In genomic region chr18:44866103-44866502, GRCh38 we compare ENCODE assay signal across 22 cellular contexts.
"Had no signal": no experiment of that assay in that cellular context is flagged by ENCODE, and none has a peak within 500 bp of the region (broad histone marks: within the 10 kb centered on the region; RNA-seq: fewer than 3 reads in every experiment).

No MANE protein-coding gene starts in this region.

- H2AFZ ChIP-seq: neural progenitor cell had no signal

- H3K9ac ChIP-seq: neural progenitor cell had no signal

- H3K36me3 ChIP-seq: esophagus squamous epithelium, left ventricle myocardium inferior, lower lobe of right lung, neural progenitor cell, ovary, right atrium auricular region, thoracic aorta, transverse colon had no signal

- H3K27ac ChIP-seq: esophagus squamous epithelium, gastroesophageal sphincter, left ventricle myocardium inferior, lower lobe of right lung, neural progenitor cell, ovary, right atrium auricular region, sigmoid colon, skin epidermis, stomach, thoracic aorta, transverse colon had no signal

- H3K9me3 Mint-ChIP-seq: neural progenitor cell had no signal

- H3K4me1 ChIP-seq: left ventricle myocardium inferior, lower lobe of right lung, right atrium auricular region, transverse colon had no signal

- H3K9me3 ChIP-seq: esophagus squamous epithelium, gastroesophageal sphincter, left ventricle myocardium inferior, lower lobe of right lung, ovary, right atrium auricular region, sigmoid colon, stomach, thoracic aorta, transverse colon had no signal

- ATAC-seq: gastroesophageal sphincter; left cardiac atrium; lower lobe of right lung; naive thymus-derived CD4-positive, alpha-beta T cell had no signal

- H3K4me3 Mint-ChIP-seq: neural progenitor cell had no signal

- H3K4me2 ChIP-seq: neural progenitor cell had no signal

- H3K27ac Mint-ChIP-seq: naive thymus-derived CD4-positive, alpha-beta T cell; neural progenitor cell had no signal

- H3K27me3 ChIP-seq: esophagus squamous epithelium, gastroesophageal sphincter, neural progenitor cell, ovary, right atrium auricular region, sigmoid colon, stomach, transverse colon had no signal

- H3K36me3 Mint-ChIP-seq: naive thymus-derived CD4-positive, alpha-beta T cell; neural progenitor cell had no signal

- DNase-seq: effector memory CD4-positive, alpha-beta T cell; esophagus squamous epithelium; foreskin fibroblast; kidney; left cardiac atrium; left ventricle myocardium inferior; lower lobe of right lung; naive thymus-derived CD4-positive, alpha-beta T cell; nucleus accumbens; ovary; sigmoid colon; stimulated activated CD4-positive, alpha-beta T cell treated with anti-CD3 and anti-CD28 coated beads, Interleukin-2, amount 100 ng/mL, for 24 hours; stimulated activated CD4-positive, alpha-beta T cell treated with anti-CD3 and anti-CD28 coated beads, Interleukin-4, amount 100 ng/mL, for 4 hours; stimulated activated naive CD4-positive, alpha-beta T cell; stomach; substantia nigra; transverse colon had no signal

- H3K4me3 ChIP-seq: esophagus squamous epithelium, gastroesophageal sphincter, left ventricle myocardium inferior, lower lobe of right lung, neural progenitor cell, ovary, right atrium auricular region, sigmoid colon, skin epidermis, stomach, thoracic aorta, transverse colon had no signal
